8 cellular contexts compared by ENCODE assay signal in the genomic region with DNA sequence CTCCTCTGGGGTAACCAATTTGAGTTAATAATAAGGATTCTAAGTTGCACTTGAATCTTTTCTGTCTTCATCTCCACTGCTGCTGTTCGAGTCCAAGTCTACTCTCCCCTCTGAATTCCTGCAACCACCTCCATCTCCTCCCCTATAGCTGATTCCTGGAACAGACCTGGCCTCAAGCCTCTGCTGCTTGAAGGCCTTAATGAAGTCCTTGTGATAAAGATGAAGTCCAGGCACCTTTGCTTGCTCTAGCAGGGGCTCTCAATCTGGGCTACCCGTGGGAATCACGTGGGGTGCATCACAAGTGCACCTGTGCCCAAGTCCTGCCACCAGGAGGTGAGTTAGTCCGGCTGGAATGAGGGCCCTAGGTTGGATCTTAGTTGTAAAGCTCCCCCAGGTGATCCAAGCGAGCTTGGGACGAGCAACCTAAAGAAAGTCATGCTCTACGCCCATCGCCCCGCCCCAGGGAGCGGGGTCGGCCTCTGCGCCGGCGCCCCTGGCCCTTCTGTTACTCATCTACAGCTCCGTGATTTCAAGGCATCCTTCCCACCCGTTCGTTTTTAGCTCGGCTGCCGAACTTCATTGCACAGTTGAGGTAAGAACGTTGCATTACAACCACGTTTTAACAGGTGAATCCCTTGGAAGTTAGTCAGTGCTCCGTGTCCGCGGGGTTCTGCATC. TPM values are rescaled to one million over a fixed set of nuclear protein-coding genes. Genes with fewer than 3 reads are reported as not detected.
A peak's percentile ranks its signal among the peaks of the same experiment; 100 is the strongest.
DNase-seq lines count a peak whose midpoint lies in the region; ATAC-seq, FAIRE-seq and TF ChIP-seq lines count a peak whose summit lies in the region.

No MANE protein-coding gene starts in this region.

- H3K56ac ChIP-seq in H1 (replicated peaks; ENCODE audit: insufficient read length, low read depth, low read length) = no peak overlapping the region

- DNase-seq in stimulated activated CD4-positive, alpha-beta T cell treated with anti-CD3 and anti-CD28 coated beads, Interleukin-1b, Interleukin-23, amount 100 ng/mL, for 48 hours = peak; percentile 17
- DNase-seq in stimulated activated CD4-positive, alpha-beta T cell treated with anti-CD3 and anti-CD28 coated beads, Interleukin-2, amount 100 ng/mL, for 48 hours = no peak
- peak; percentile 38 for DNase-seq in RWPE1 (ENCODE audit: low spot score)
- peak; percentile 36 to 69 for DNase-seq in H1 (ENCODE audit: low read depth in 1 of 2, low spot score in 2 of 2)
- DNase-seq in BE2C = no peak
- DNase-seq in Ammon's horn (ENCODE audit: low spot score) = no peak

- TF ChIP-seq RAD21 in H1 (IDR thresholded peaks at IDR 0.05 in 1 of 2, conservative IDR thresholded peaks at IDR 0.05 in 1 of 2; ENCODE audit: low read depth in 2 of 2, low read length in 2 of 2) (peak in 1 of 2 experiments; percentile 34; a peak in 1 of 4 replicates), neural cell (conservative IDR thresholded peaks at IDR 0.05) (no peak)

- no peaks in the 10 kb centered on the region for H3K79me1 ChIP-seq in H1 (ENCODE audit: low read depth, low read length)

- H3K9ac ChIP-seq in H1 (replicated peaks in 1 of 4; ENCODE audit: extremely low read depth in 1 of 4, low read depth in 3 of 4, low read length in 3 of 4) = no peak overlapping the region
- H3K9ac ChIP-seq in neural cell (ENCODE audit: low read length) = no peak overlapping the region

- no peak for FAIRE-seq in H1 (lab: Jason Lieb, UNC)

- no peak overlapping the region for H3K18ac ChIP-seq in H1 (ENCODE audit: extremely low read depth, low read length)

- H3K27me3 ChIP-seq in H1 (replicated peaks in 1 of 4; ENCODE audit: control insufficient read depth in 3 of 4, extremely low read depth in 1 of 4, insufficient read depth in 3 of 4, low read length in 3 of 4) (peaks cover 0 to 2% (median 0%) of the 10 kb centered on the region in 4 experiments; a peak in 2 of 7 replicates), neural cell (ENCODE audit: insufficient read depth, low read depth, low read length) (no peaks in the 10 kb centered on the region), BE2C (no peaks in the 10 kb centered on the region)

- H3K9me3 ChIP-seq in H1 (ENCODE audit: insufficient read depth in 2 of 2, low read depth in 1 of 2, low read length in 1 of 2) (peaks cover 5% of the 10 kb centered on the region in 2 experiments; a peak in 3 of 4 replicates), neural cell (ENCODE audit: low read length) (no peaks in the 10 kb centered on the region), BE2C (no peaks in the 10 kb centered on the region)

- 59% methylated on average over 24 of the region's 24 CpGs; no CpG with 5 or more reads in 1 of the 2 experiments for WGBS in H1 (ENCODE audit: extremely low coverage in 1 of 2, insufficient coverage in 1 of 2, insufficient read length in 1 of 2, insufficient replicate concordance in 2 of 2, low coverage in 1 of 2, low lambda C conversion rate in 2 of 2, missing lambda C conversion rate in 1 of 2), 2 experiments

- POLR2A ChIA-PET in RWPE1 (lab: Yijun Ruan, JAX; ENCODE audit: low non-redundant PET) (no interaction called here), H1 (lab: Charles Lee; ENCODE audit: partially characterized antibody) (interaction anchor here (0.6 to 2.9 kb wide), 5 partner anchors 9 to 157 kb away, joined by 3 to 12 read pairs (median 5); a partner anchor contains a TSS)

- no peaks in the 10 kb centered on the region for H3K79me2 ChIP-seq in H1 (ENCODE audit: control insufficient read depth in 1 of 2, insufficient read depth in 2 of 2, low read length in 2 of 2)
- no peaks in the 10 kb centered on the region for H3K79me2 ChIP-seq in neural cell (replicated peaks; ENCODE audit: insufficient read depth, low read length)

- H3K27ac ChIP-seq in RWPE1 = peak overlapping the region; percentile 85
- H3K27ac ChIP-seq in H1 (ENCODE audit: low read depth, low read length) = no peak overlapping the region
- no peak overlapping the region for H3K27ac ChIP-seq in neural cell (ENCODE audit: low read length)

- no peak overlapping the region for H2AFZ ChIP-seq in H1 (ENCODE audit: low read length)
- no peak overlapping the region for H2AFZ ChIP-seq in neural cell (ENCODE audit: low read depth, low read length)

- H4K20me1 ChIP-seq in H1 (replicated peaks in 1 of 2; ENCODE audit: control insufficient read depth in 1 of 2, insufficient read depth in 2 of 2, low read length in 2 of 2) (no peaks in the 10 kb centered on the region), neural cell (ENCODE audit: insufficient read depth) (no peaks in the 10 kb centered on the region)

- no peaks in the 10 kb centered on the region for H3F3A ChIP-seq in neural cell (ENCODE audit: insufficient read depth, low read length, poor library complexity, severe bottlenecking)

- no peak overlapping the region for H4K5ac ChIP-seq in H1 (ENCODE audit: insufficient read length, low read depth, low read length)

- no peak overlapping the region for H3K23ac ChIP-seq in H1 (ENCODE audit: insufficient read length)

- H2BK120ac ChIP-seq in H1 (replicated peaks; ENCODE audit: low read depth, low read length) = no peak overlapping the region

- H3K4me2 ChIP-seq in H1 (ENCODE audit: insufficient read depth in 1 of 2, low read depth in 2 of 2, low read length in 2 of 2) (peak overlapping the region; percentile 55 to 65), neural cell (ENCODE audit: low read length) (no peak overlapping the region)

- no peak overlapping the region for H3K4ac ChIP-seq in H1 (replicated peaks; ENCODE audit: insufficient read length, low read depth, low read length)

- 0 out of 2 replicates have a peak overlapping the region, but pooled peaks have one; percentile 1 for H2BK5ac ChIP-seq in H1 (ENCODE audit: low read depth, low read length)

- H2BK20ac ChIP-seq in H1 (ENCODE audit: low read length) = no peak overlapping the region

- H3K23me2 ChIP-seq in H1 (ENCODE audit: low read depth, low read length) = peaks cover 11% of the 10 kb centered on the region

- TF ChIP-seq CTCF in RWPE1 (conservative IDR thresholded peaks at IDR 0.05; ENCODE audit: low read depth) (no peak), H1 (IDR thresholded peaks at IDR 0.05; ENCODE audit: control extremely low read depth in 1 of 3, insufficient read depth in 1 of 3, low read depth in 1 of 3, low read length in 3 of 3) (peak; percentile 22 to 33 (median 30)), neural cell (IDR thresholded peaks at IDR 0.05; ENCODE audit: poor library complexity, severe bottlenecking) (no peak), BE2C (IDR thresholded peaks at IDR 0.05; ENCODE audit: low read depth, low read length) (no peak)

- H2BK12ac ChIP-seq in H1 (ENCODE audit: low read depth, low read length) = no peak overlapping the region

- no peaks in the 10 kb centered on the region for H3K9me2 ChIP-seq in neural cell (ENCODE audit: insufficient read depth, low read length)

- H4K8ac ChIP-seq in H1 (ENCODE audit: extremely low read depth, insufficient read depth, low read length) = peak overlapping the region; percentile 28; the same call in 1 of the 2 replicates

- no peak overlapping the region for H3K14ac ChIP-seq in H1 (ENCODE audit: insufficient read length)

- H2AK5ac ChIP-seq in H1 (ENCODE audit: low read depth, low read length) = no peak overlapping the region

- H2BK15ac ChIP-seq in H1 (ENCODE audit: low read length) = no peak overlapping the region

- H3K36me3 ChIP-seq in H1 (ENCODE audit: control insufficient read depth in 2 of 4, insufficient read depth in 4 of 4, low read length in 3 of 4) = peaks cover 5 to 26% (median 16%) of the 10 kb centered on the region in 4 experiments
- H3K36me3 ChIP-seq in neural cell (ENCODE audit: insufficient read depth, low read length) = no peaks in the 10 kb centered on the region
- peaks cover 24% of the 10 kb centered on the region for H3K36me3 ChIP-seq in BE2C

- H3K4me1 ChIP-seq in H1 (replicated peaks in 1 of 4; ENCODE audit: control insufficient read depth in 3 of 4, insufficient read depth in 4 of 4, low read length in 3 of 4) = peaks cover 0 to 4% (median 2%) of the 10 kb centered on the region in 4 experiments; a peak in 2 of 7 replicates
- no peaks in the 10 kb centered on the region; the same call in 1 of the 2 replicates for H3K4me1 ChIP-seq in BE2C

- no peak overlapping the region for H4K91ac ChIP-seq in H1 (replicated peaks; ENCODE audit: insufficient read length, low read length)

- CTCF ChIA-PET in RWPE1 (lab: Yijun Ruan, JAX) (interaction anchor here (0.5 to 1.2 kb wide), 4 partner anchors 145 to 1182 kb away, joined by 3 to 4 read pairs (median 4); no protein-coding TSS in a partner anchor), H1 (lab: Charles Lee; ENCODE audit: partially characterized antibody) (interaction anchor here (0.7 to 1.7 kb wide), 7 partner anchors 296 to 584 kb away, joined by 3 to 6 read pairs (median 3); no protein-coding TSS in a partner anchor)

- TF ChIP-seq POLR2A in H1 (IDR thresholded peaks at IDR 0.05; ENCODE audit: control extremely low read depth in 1 of 2, low read depth in 2 of 2, low read length in 2 of 2) = 0 out of 3 replicates have a peak, but pooled peaks of 1 of the 2 experiments have one; percentile 47

- TF ChIP-seq EP300 in H1 (IDR thresholded peaks at IDR 0.05; ENCODE audit: borderline replicate concordance in 1 of 2, low read depth in 2 of 2, low read length in 2 of 2) = no peak
- TF ChIP-seq EP300 in neural cell (conservative IDR thresholded peaks at IDR 0.05; ENCODE audit: poor library complexity, severe bottlenecking) = no peak

- no peak for ATAC-seq in GM18873 (IDR thresholded peaks at IDR 0.05; ENCODE audit: low FRiP score, unreplicated experiment)

- H3K4me3 ChIP-seq in H1 (ENCODE audit: extremely low read depth in 1 of 4, insufficient read depth in 2 of 4, low read depth in 3 of 4, low read length in 4 of 4) (peak overlapping the region; percentile 20 to 64 (median 48)), neural cell (ENCODE audit: low read length) (peak overlapping the region; percentile 66), BE2C (ENCODE audit: low read depth, low read length) (no peak overlapping the region)

RNA-seq across cellular contexts. Expression of a gene that starts 0.9 kb away (rescaled TPM):
- total RNA-seq in H1 (2021; fragmentation: NEBNext Ultra II Directional; extraction: Animal tissue kit (Norgen Biotek cat#: 25700)) = 15.1 and 19.8 TPM in 2 replicates
- polyA plus RNA-seq in H1 (2011; rRNA removed) (11.3 and 21.5 TPM in 2 replicates), neural cell (33.0 and 44.2 TPM in 2 replicates)
- polyA plus RNA-seq in H1 (2011; cell fraction: cytosol; rRNA removed) = 15.2 TPM
- 7.9 TPM for polyA plus RNA-seq in H1 (2011; cell fraction: nucleus; rRNA removed)
- 16.9 to 22.9 TPM (median 19.6 TPM) in 4 replicates for polyA plus RNA-seq in H1 (2012, experiment 1 of 2)
- 7.5 TPM for polyA plus RNA-seq in H1 (2012, experiment 2 of 2)
- 9.3 TPM for polyA plus RNA-seq in H1 (2013, experiment 1 of 2)
- polyA plus RNA-seq in H1 (2013, experiment 2 of 2) = 8.5 TPM
- 8.1 and 19.0 TPM in 2 replicates for polyA minus RNA-seq in H1 (2011; rRNA and poly(A)+ RNA removed)
- 4.3 TPM for polyA minus RNA-seq in H1 (2011; cell fraction: cytosol; rRNA and poly(A)+ RNA removed)
- polyA minus RNA-seq in H1 (2011; cell fraction: nucleus; rRNA and poly(A)+ RNA removed) = 6.9 TPM
- polyA minus RNA-seq in neural cell = 18.9 and 23.4 TPM in 2 replicates
- 30.5 TPM for polyA plus RNA-seq in BE2C (2012; ENCODE audit: insufficient read depth, insufficient read length, low read depth)

RNA-seq across cellular contexts. Expression of a gene that starts 50.0 kb away (rescaled TPM):
- 90.1 and 93.3 TPM in 2 replicates for total RNA-seq in H1 (2021; fragmentation: NEBNext Ultra II Directional; extraction: Animal tissue kit (Norgen Biotek cat#: 25700))
- polyA plus RNA-seq in H1 (2011; rRNA removed) (34.8 and 44.5 TPM in 2 replicates), neural cell (54.3 and 56.0 TPM in 2 replicates)
- polyA plus RNA-seq in H1 (2011; cell fraction: cytosol; rRNA removed) = 45.5 TPM
- polyA plus RNA-seq in H1 (2011; cell fraction: nucleus; rRNA removed) = 19.9 TPM
- 82.3 to 139 TPM (median 89.0 TPM) in 4 replicates for polyA plus RNA-seq in H1 (2012, experiment 1 of 2)
- 7.4 TPM for polyA plus RNA-seq in H1 (2012, experiment 2 of 2)
- 65.7 TPM for polyA plus RNA-seq in H1 (2013, experiment 1 of 2)
- polyA plus RNA-seq in H1 (2013, experiment 2 of 2) = 62.7 TPM
- 47.9 and 55.2 TPM in 2 replicates for polyA minus RNA-seq in H1 (2011; rRNA and poly(A)+ RNA removed)
- polyA minus RNA-seq in H1 (2011; cell fraction: cytosol; rRNA and poly(A)+ RNA removed) = 43.7 TPM
- polyA minus RNA-seq in H1 (2011; cell fraction: nucleus; rRNA and poly(A)+ RNA removed) = 53.2 TPM
- 65.0 and 74.6 TPM in 2 replicates for polyA minus RNA-seq in neural cell
- polyA plus RNA-seq in BE2C (2012; ENCODE audit: insufficient read depth, insufficient read length, low read depth) = 47.9 TPM

RNA-seq across cellular contexts. Expression of a gene that starts 50.1 kb away (rescaled TPM):
- 45.4 and 50.1 TPM in 2 replicates for total RNA-seq in H1 (2021; fragmentation: NEBNext Ultra II Directional; extraction: Animal tissue kit (Norgen Biotek cat#: 25700))
- 8.9 and 16.1 TPM in 2 replicates for polyA plus RNA-seq in H1 (2011; rRNA removed)
- 18.5 TPM for polyA plus RNA-seq in H1 (2011; cell fraction: cytosol; rRNA removed)
- 8.6 TPM for polyA plus RNA-seq in H1 (2011; cell fraction: nucleus; rRNA removed)
- 30.5 to 43.9 TPM (median 32.6 TPM) in 4 replicates for polyA plus RNA-seq in H1 (2012, experiment 1 of 2)
- polyA plus RNA-seq in H1 (2012, experiment 2 of 2) = 11.6 TPM
- 34.6 TPM for polyA plus RNA-seq in H1 (2013, experiment 1 of 2)
- polyA plus RNA-seq in H1 (2013, experiment 2 of 2) = 34.6 TPM
- polyA minus RNA-seq in H1 (2011; rRNA and poly(A)+ RNA removed) = 7.3 and 9.3 TPM in 2 replicates
- polyA minus RNA-seq in H1 (2011; cell fraction: cytosol; rRNA and poly(A)+ RNA removed) = 8.7 TPM
- polyA minus RNA-seq in H1 (2011; cell fraction: nucleus; rRNA and poly(A)+ RNA removed) = 9.3 TPM
- 98.0 TPM in 2 replicates for polyA plus RNA-seq in neural cell
- polyA minus RNA-seq in neural cell = 35.5 and 36.5 TPM in 2 replicates
- polyA plus RNA-seq in BE2C (2012; ENCODE audit: insufficient read depth, insufficient read length, low read depth) = 58.2 TPM

Comparison
In these comparisons a context has a peak if more than half of its experiments do, and no peak if none do; other contexts are left out.
1. DNase-seq: peak in stimulated activated CD4-positive, alpha-beta T cell treated with anti-CD3 and anti-CD28 coated beads, Interleukin-1b, Interleukin-23, amount 100 ng/mL, for 48 hours (single experiment), RWPE1 (single experiment) and H1 (2 of 2); none in stimulated activated CD4-positive, alpha-beta T cell treated with anti-CD3 and anti-CD28 coated beads, Interleukin-2, amount 100 ng/mL, for 48 hours (0 of 2), BE2C (single experiment) and Ammon's horn (single experiment).
2. CTCF ChIP-seq: peak in H1 (3 of 3); none in RWPE1 (single experiment), neural cell (single experiment) and BE2C (single experiment).